ENCODE assay signal across 8 cellular contexts in genomic region chr13:52617070-52618060, GRCh38. TPM values are rescaled to one million over a fixed set of nuclear protein-coding genes. Genes with fewer than 3 reads are reported as not detected.
A peak's percentile ranks its signal among the peaks of the same experiment; 100 is the strongest.
DNase-seq lines count a peak whose midpoint lies in the region; ATAC-seq and TF ChIP-seq lines count a peak whose summit lies in the region.

No MANE protein-coding gene starts in this region.

- peaks cover 13 to 56% (median 29%) of the 10 kb centered on the region in 4 donors for H3K4me1 Mint-ChIP-seq in CD4-positive, CD25-positive, alpha-beta regulatory T cell

- ATAC-seq in CD4-positive, CD25-positive, alpha-beta regulatory T cell (ENCODE audit: low read depth in 2 of 2) = peak; percentile 97 to 99
- ATAC-seq in GM19397 (IDR thresholded peaks at IDR 0.05; ENCODE audit: unreplicated experiment) (peak; percentile 97), HG03558 (IDR thresholded peaks at IDR 0.05; ENCODE audit: extremely low read depth, unreplicated experiment) (peak; percentile 84)

- DNase-seq in CD4-positive, CD25-positive, alpha-beta regulatory T cell = peak; percentile 69 to 93 (median 83)
- DNase-seq in NCI-H748 (lab: John Stamatoyannopoulos, UW; ENCODE audit: unreplicated experiment) (peak; percentile 93), dermis microvascular lymphatic vessel endothelial cell (ENCODE audit: low read depth in 2 of 2) (peak; percentile 59 to 64), lower leg skin (ENCODE audit: low spot score in 2 of 2) (peak; percentile 78 to 95)
- DNase-seq in activated CD4-positive, alpha-beta T cell treated with anti-CD3 and anti-CD28 coated beads, Interleukin-2, amount 50 U/mL, for 24 hours (ENCODE audit: low read depth in 1 of 2, low spot score in 1 of 2) = peak; percentile 64 to 83
- peak; percentile 76 to 77 for DNase-seq in stimulated activated CD4-positive, alpha-beta T cell treated with anti-CD3 and anti-CD28 coated beads, Interleukin-4, amount 100 ng/mL, for 4 hours

- intact Hi-C loops in lower leg skin (cut with DNase I; ENCODE audit: low total_unique reads) = no loop called here

- H3K27ac Mint-ChIP-seq in CD4-positive, CD25-positive, alpha-beta regulatory T cell = peak overlapping the region; percentile 97 to 99 (median 97)

- peak overlapping the region; percentile 69 for H3K27ac ChIP-seq in CD4-positive, CD25-positive, alpha-beta regulatory T cell (ENCODE audit: insufficient read depth, low read length, poor library complexity, severe bottlenecking)

- H3K36me3 ChIP-seq in CD4-positive, CD25-positive, alpha-beta regulatory T cell (ENCODE audit: control insufficient read depth, insufficient read depth, low read length) = peaks cover 2% of the 10 kb centered on the region

- no peaks in the 10 kb centered on the region for H3K36me3 Mint-ChIP-seq in CD4-positive, CD25-positive, alpha-beta regulatory T cell

- WGBS in lower leg skin, 2 donors = 0 to 1% methylated on average over 51 of the region's 51 CpGs

- no peak for TF ChIP-seq CTCF in lower leg skin (IDR thresholded peaks at IDR 0.05)

- H3K9me3 Mint-ChIP-seq in CD4-positive, CD25-positive, alpha-beta regulatory T cell = no peaks in the 10 kb centered on the region

- TF ChIP-seq POLR2A in lower leg skin (IDR thresholded peaks at IDR 0.05) = no peak

- H3K9me3 ChIP-seq in CD4-positive, CD25-positive, alpha-beta regulatory T cell (ENCODE audit: control insufficient read depth in 2 of 2, low read length in 2 of 2) = no peaks in the 10 kb centered on the region

- peak overlapping the region; percentile 94 for H3K4me3 ChIP-seq in CD4-positive, CD25-positive, alpha-beta regulatory T cell (ENCODE audit: low read depth, low read length)
- H3K4me3 ChIP-seq in lower leg skin (ENCODE audit: low read depth, poor library complexity, severe bottlenecking) = peak overlapping the region; percentile 61

- H3K4me1 ChIP-seq in CD4-positive, CD25-positive, alpha-beta regulatory T cell (ENCODE audit: control insufficient read depth, insufficient read depth, low read length, poor library complexity, severe bottlenecking) = peaks cover 26% of the 10 kb centered on the region

- peak overlapping the region; percentile 94 to 99 (median 98) for H3K4me3 Mint-ChIP-seq in CD4-positive, CD25-positive, alpha-beta regulatory T cell

- peaks cover 4% of the 10 kb centered on the region for H3K27me3 Mint-ChIP-seq in CD4-positive, CD25-positive, alpha-beta regulatory T cell

- no peaks in the 10 kb centered on the region for H3K27me3 ChIP-seq in CD4-positive, CD25-positive, alpha-beta regulatory T cell (ENCODE audit: control insufficient read depth, insufficient read depth, low read length)

RNA-seq across cellular contexts. Expression of gene HNRNPA1L2, which starts 24.9 kb away (rescaled TPM):
- 12.1 TPM for total RNA-seq in CD4-positive, CD25-positive, alpha-beta regulatory T cell
- polyA plus RNA-seq in CD4-positive, CD25-positive, alpha-beta regulatory T cell = 1 to 10 TPM; 7.1 to 8.6 (median 7.4) TPM
- total RNA-seq in dermis microvascular lymphatic vessel endothelial cell (2.2 and 2.7 TPM in 2 replicates), lower leg skin (1 to 10 TPM; 1.8 to 2.8 (median 2.5) TPM)

RNA-seq across cellular contexts. Expression of gene SUGT1, which starts 35.3 kb away (rescaled TPM):
- 32.7 TPM for total RNA-seq in CD4-positive, CD25-positive, alpha-beta regulatory T cell
- 10 to 100 TPM; 49.5 to 58.6 (median 55.3) TPM for polyA plus RNA-seq in CD4-positive, CD25-positive, alpha-beta regulatory T cell
- total RNA-seq in dermis microvascular lymphatic vessel endothelial cell = 26.3 and 33.1 TPM in 2 replicates
- total RNA-seq in lower leg skin = 10 to 100 TPM; 21.2 to 39.0 (median 30.9) TPM

Comparison
In these comparisons a context has a peak if more than half of its experiments do, and no peak if none do; other contexts are left out.
1. Peak in every context shown above with its lines: DNase-seq, ATAC-seq, H3K4me3 ChIP-seq and H3K27ac ChIP-seq.